8 cellular contexts compared by ENCODE assay signal in the genomic region with DNA sequence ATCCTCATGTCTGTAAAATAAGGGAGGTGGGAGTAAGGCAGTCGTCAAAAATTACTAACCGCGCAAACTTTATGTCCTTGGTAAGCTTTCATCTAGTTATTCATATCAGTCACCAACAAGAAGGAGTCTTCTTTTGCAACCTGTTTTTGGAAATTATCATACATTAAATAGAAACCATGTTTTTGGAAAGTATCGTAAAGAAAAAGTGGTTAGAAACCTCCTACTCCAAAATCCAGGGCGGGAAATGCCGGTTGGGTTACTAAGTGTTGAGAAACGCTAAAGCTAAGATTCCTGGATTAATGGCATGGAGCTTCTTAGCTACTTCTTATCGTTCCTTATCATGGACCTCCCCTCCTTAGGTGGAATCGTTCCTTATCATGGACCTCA. TPM values are rescaled to one million over a fixed set of nuclear protein-coding genes. Genes with fewer than 3 reads are reported as not detected.
DNase-seq lines count a peak whose midpoint lies in the region; ATAC-seq and TF ChIP-seq lines count a peak whose summit lies in the region.

No MANE protein-coding gene starts in this region.

- DNase-seq in BE2C, result no peak
- DNase-seq in breast epithelium (ENCODE audit: low spot score in 2 of 2), result no peak
- DNase-seq in NCI-H69 (lab: John Stamatoyannopoulos, UW), result no peak
- DNase-seq in effector CD8-positive, alpha-beta T cell (lab: John Stamatoyannopoulos, UW), result no peak
- DNase-seq in hippocampal formation (lab: John Stamatoyannopoulos, UW), result no peak

- peak; percentile 3 for ATAC-seq in HG02884 (IDR thresholded peaks at IDR 0.05; ENCODE audit: unreplicated experiment)
- ATAC-seq in GM21447 (IDR thresholded peaks at IDR 0.05; ENCODE audit: unreplicated experiment), result no peak

- no peak for TF ChIP-seq CTCF in BE2C (IDR thresholded peaks at IDR 0.05; ENCODE audit: low read depth, low read length)
- no peak for TF ChIP-seq CTCF in breast epithelium (IDR thresholded peaks at IDR 0.05)

- peak overlapping the region; percentile 68 for H3K4me3 ChIP-seq in BE2C (ENCODE audit: low read depth, low read length)
- H3K4me3 ChIP-seq in breast epithelium, result peak overlapping the region; percentile 72 to 89 (median 84)
- peak overlapping the region; percentile 52 for H3K4me3 ChIP-seq in mucosa of stomach (ENCODE audit: low read length)

- H3K27me3 ChIP-seq in BE2C (no peaks in the 10 kb centered on the region), breast epithelium (no peaks in the 10 kb centered on the region), mucosa of stomach (ENCODE audit: control insufficient read depth, insufficient read depth, low read length) (no peaks in the 10 kb centered on the region)

- H3K9me3 ChIP-seq in BE2C (no peaks in the 10 kb centered on the region), breast epithelium (no peaks in the 10 kb centered on the region), mucosa of stomach (ENCODE audit: control insufficient read depth, low read length) (no peaks in the 10 kb centered on the region)

- TF ChIP-seq POLR2A in breast epithelium (IDR thresholded peaks at IDR 0.05), result no peak

- H3K9ac ChIP-seq in mucosa of stomach (ENCODE audit: low read length), result peak overlapping the region; percentile 64

- H3K36me3 ChIP-seq in BE2C (no peaks in the 10 kb centered on the region), breast epithelium (no peaks in the 10 kb centered on the region), mucosa of stomach (ENCODE audit: control insufficient read depth, insufficient read depth, low read length) (no peaks in the 10 kb centered on the region)

- H3K4me1 ChIP-seq in BE2C (no peaks in the 10 kb centered on the region), breast epithelium (no peaks in the 10 kb centered on the region), mucosa of stomach (ENCODE audit: control insufficient read depth, insufficient read depth, low read length) (peaks cover 6% of the 10 kb centered on the region)

- intact Hi-C loops in breast epithelium (cut with DNase I; ENCODE audit: low total_unique reads), result no loop called here

- H3K27ac ChIP-seq in breast epithelium, result peak overlapping the region; percentile 83

RNA-seq across cellular contexts. Expression of a gene that starts 0.8 kb away (rescaled TPM):
- polyA plus RNA-seq in BE2C (2012; ENCODE audit: insufficient read depth, insufficient read length, low read depth), result 2.8 TPM
- 1 to 10 TPM; 6.6 to 9.2 (median 7.9) TPM for total RNA-seq in breast epithelium

RNA-seq across cellular contexts. Expression of a gene that starts 29.4 kb away (rescaled TPM):
- polyA plus RNA-seq in BE2C (2012; ENCODE audit: insufficient read depth, insufficient read length, low read depth), result not detected
- total RNA-seq in breast epithelium, result 1 to 10 TPM in 1 of 3 donors, under 1 TPM in 2; 0.64 to 2.3 (median 0.66) TPM
